2 cellular contexts compared by ENCODE assay signal in genomic region chr10:98383869-98384268, GRCh38.
TF ChIP-seq lines count a peak whose summit lies in the region.

No MANE protein-coding gene starts in this region.

TF ChIP-seq in IMR-90, 13 proteins besides CTCF, POLR2A, EP300 and RAD21:
- TF ChIP-seq BHLHE40 (IDR thresholded peaks at IDR 0.05; ENCODE audit: low read depth, low read length): no peak
- TF ChIP-seq CHD1 (IDR thresholded peaks at IDR 0.05; ENCODE audit: low read depth, low read length): no peak
- no peak for TF ChIP-seq RFX5 (IDR thresholded peaks at IDR 0.05; ENCODE audit: low read depth, low read length)
- no peak for TF ChIP-seq MAFK (IDR thresholded peaks at IDR 0.05; ENCODE audit: low read depth, low read length)
TF ChIP-seq in IMR-90: peak in this region for 0.

TF ChIP-seq in HepG2, 621 proteins besides CTCF, POLR2A, EP300 and RAD21:
- no peak for TF ChIP-seq JDP2 (CRISPR knock-in tag; IDR thresholded peaks at IDR 0.05; ENCODE audit: borderline replicate concordance)
- no peak for TF ChIP-seq GATA4 (IDR thresholded peaks at IDR 0.05; ENCODE audit: borderline replicate concordance, low read depth)
- TF ChIP-seq ZNF142 (CRISPR knock-in tag; IDR thresholded peaks at IDR 0.05): no peak
- no peak for TF ChIP-seq ZNF577 (CRISPR knock-in tag; IDR thresholded peaks at IDR 0.05; ENCODE audit: borderline replicate concordance, low read depth)
- no peak for TF ChIP-seq PTBP1 (IDR thresholded peaks at IDR 0.05; ENCODE audit: low read depth, low read length, poor library complexity, severe bottlenecking)
